2 cellular contexts compared by ENCODE assay signal in the genomic region with DNA sequence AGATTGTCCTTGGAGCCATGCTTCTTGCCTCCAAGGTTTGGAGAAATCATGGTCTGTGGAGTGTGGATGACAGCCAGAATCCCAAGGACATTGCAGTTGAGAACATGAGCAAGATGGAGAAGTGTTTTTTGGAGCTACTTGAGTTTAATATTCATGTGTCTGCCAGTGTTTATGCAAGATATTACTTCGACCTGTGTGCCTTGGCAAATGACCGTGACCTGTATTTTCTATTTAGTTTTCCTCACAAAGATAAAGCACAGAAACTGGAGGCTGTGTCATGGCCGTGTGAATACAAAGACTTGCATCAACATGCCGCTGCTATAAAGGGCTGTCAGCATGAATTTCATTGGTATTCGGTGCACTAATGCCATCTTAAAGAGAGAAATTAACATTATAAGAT.
TF ChIP-seq lines count a peak whose summit lies in the region.

No MANE protein-coding gene starts in this region.

TF ChIP-seq in liver, 16 proteins besides CTCF, POLR2A, EP300 and RAD21:
- TF ChIP-seq HNF4A (conservative IDR thresholded peaks at IDR 0.05) (peak in 1 of 2 donors; percentile 36), YY1 (IDR thresholded peaks at IDR 0.05) (peak; percentile 69), EGR1 (IDR thresholded peaks at IDR 0.05; ENCODE audit: low read depth in 2 of 2) (no peak), RXRA (IDR thresholded peaks at IDR 0.05) (no peak), ATF3 (IDR thresholded peaks at IDR 0.05) (no peak), HNF4G (IDR thresholded peaks at IDR 0.05) (no peak), FOXA2 (IDR thresholded peaks at IDR 0.05) (peak; percentile 11)
- TF ChIP-seq, protein P1, sequence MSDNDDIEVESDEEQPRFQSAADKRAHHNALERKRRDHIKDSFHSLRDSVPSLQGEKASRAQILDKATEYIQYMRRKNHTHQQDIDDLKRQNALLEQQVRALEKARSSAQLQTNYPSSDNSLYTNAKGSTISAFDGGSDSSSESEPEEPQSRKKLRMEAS (IDR thresholded peaks at IDR 0.05): peak; percentile 12
- TF ChIP-seq, protein P2, sequence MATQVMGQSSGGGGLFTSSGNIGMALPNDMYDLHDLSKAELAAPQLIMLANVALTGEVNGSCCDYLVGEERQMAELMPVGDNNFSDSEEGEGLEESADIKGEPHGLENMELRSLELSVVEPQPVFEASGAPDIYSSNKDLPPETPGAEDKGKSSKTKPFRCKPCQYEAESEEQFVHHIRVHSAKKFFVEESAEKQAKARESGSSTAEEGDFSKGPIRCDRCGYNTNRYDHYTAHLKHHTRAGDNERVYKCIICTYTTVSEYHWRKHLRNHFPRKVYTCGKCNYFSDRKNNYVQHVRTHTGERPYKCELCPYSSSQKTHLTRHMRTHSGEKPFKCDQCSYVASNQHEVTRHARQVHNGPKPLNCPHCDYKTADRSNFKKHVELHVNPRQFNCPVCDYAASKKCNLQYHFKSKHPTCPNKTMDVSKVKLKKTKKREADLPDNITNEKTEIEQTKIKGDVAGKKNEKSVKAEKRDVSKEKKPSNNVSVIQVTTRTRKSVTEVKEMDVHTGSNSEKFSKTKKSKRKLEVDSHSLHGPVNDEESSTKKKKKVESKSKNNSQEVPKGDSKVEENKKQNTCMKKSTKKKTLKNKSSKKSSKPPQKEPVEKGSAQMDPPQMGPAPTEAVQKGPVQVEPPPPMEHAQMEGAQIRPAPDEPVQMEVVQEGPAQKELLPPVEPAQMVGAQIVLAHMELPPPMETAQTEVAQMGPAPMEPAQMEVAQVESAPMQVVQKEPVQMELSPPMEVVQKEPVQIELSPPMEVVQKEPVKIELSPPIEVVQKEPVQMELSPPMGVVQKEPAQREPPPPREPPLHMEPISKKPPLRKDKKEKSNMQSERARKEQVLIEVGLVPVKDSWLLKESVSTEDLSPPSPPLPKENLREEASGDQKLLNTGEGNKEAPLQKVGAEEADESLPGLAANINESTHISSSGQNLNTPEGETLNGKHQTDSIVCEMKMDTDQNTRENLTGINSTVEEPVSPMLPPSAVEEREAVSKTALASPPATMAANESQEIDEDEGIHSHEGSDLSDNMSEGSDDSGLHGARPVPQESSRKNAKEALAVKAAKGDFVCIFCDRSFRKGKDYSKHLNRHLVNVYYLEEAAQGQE (IDR thresholded peaks at IDR 0.05): no peak

TF ChIP-seq in HepG2, 621 proteins besides CTCF, POLR2A, EP300 and RAD21:
- TF ChIP-seq ZNF337 (CRISPR knock-in tag; IDR thresholded peaks at IDR 0.05; ENCODE audit: borderline replicate concordance, low read depth) (no peak), ESRRA (CRISPR knock-in tag; IDR thresholded peaks at IDR 0.05; ENCODE audit: low read depth) (no peak), TFAP4 (IDR thresholded peaks at IDR 0.05; ENCODE audit: borderline replicate concordance, low read depth) (no peak), CENPT (CRISPR knock-in tag; IDR thresholded peaks at IDR 0.05; ENCODE audit: low read depth) (no peak), SP5 (CRISPR knock-in tag; IDR thresholded peaks at IDR 0.05; ENCODE audit: borderline replicate concordance, low read depth) (no peak), NFRKB (IDR thresholded peaks at IDR 0.05) (no peak), FOXA3 (CRISPR knock-in tag; IDR thresholded peaks at IDR 0.05) (no peak), NFIB (CRISPR knock-in tag; IDR thresholded peaks at IDR 0.05; ENCODE audit: borderline replicate concordance) (no peak), PITX1 (CRISPR knock-in tag; IDR thresholded peaks at IDR 0.05) (no peak), NCOA2 (CRISPR knock-in tag; IDR thresholded peaks at IDR 0.05) (no peak), SNAPC4 (CRISPR knock-in tag; IDR thresholded peaks at IDR 0.05) (no peak)
- TF ChIP-seq, protein P3, sequence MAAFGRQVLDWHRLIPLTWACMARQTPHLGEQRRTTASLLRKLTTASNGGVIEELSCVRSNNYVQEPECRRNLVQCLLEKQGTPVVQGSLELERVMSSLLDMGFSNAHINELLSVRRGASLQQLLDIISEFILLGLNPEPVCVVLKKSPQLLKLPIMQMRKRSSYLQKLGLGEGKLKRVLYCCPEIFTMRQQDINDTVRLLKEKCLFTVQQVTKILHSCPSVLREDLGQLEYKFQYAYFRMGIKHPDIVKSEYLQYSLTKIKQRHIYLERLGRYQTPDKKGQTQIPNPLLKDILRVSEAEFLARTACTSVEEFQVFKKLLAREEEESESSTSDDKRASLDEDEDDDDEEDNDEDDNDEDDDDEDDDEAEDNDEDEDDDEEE (CRISPR knock-in tag; IDR thresholded peaks at IDR 0.05): no peak
- TF ChIP-seq, protein P4, sequence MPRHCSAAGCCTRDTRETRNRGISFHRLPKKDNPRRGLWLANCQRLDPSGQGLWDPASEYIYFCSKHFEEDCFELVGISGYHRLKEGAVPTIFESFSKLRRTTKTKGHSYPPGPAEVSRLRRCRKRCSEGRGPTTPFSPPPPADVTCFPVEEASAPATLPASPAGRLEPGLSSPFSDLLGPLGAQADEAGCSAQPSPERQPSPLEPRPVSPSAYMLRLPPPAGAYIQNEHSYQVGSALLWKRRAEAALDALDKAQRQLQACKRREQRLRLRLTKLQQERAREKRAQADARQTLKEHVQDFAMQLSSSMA (CRISPR knock-in tag; IDR thresholded peaks at IDR 0.05): no peak
TF ChIP-seq in HepG2: peak in this region for 0.
